Comparison of ENCODE assay signal across 1 cellular context in the genomic region with DNA sequence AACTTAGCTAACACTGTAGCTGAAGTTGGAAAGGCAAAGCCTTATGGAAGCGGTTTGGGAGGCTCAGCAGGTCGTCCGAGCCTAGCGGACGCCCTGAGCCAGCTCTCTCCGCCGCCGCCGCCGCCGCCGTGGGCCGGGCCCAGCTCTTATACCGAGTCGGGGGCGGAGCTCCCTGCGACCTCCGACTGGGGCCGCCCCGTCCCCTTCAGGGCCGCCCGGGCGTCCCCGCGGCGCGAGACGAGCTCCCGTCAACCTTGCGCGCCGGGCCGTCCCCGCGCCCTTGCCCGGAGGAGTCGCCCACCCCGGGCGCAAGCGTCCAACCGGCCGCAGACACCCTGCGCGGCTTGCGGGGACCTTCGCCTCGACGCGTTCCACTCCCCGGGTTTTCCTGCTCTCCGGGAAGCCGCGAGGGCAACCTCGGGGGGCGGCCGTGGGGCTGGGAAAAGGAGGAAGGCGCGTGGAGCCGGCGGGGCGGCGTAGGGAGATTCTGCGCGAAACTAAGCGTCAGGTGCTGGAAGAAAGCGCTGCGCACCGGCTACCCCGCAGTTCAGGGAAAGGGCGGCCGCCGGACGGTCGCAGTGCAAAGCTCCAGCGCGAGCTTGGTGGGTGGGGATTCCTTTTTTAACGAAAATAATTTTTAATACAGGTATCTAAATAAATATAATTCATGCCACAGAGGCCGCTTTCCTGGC.
TF ChIP-seq lines count a peak whose summit lies in the region.

A gene with protein sequence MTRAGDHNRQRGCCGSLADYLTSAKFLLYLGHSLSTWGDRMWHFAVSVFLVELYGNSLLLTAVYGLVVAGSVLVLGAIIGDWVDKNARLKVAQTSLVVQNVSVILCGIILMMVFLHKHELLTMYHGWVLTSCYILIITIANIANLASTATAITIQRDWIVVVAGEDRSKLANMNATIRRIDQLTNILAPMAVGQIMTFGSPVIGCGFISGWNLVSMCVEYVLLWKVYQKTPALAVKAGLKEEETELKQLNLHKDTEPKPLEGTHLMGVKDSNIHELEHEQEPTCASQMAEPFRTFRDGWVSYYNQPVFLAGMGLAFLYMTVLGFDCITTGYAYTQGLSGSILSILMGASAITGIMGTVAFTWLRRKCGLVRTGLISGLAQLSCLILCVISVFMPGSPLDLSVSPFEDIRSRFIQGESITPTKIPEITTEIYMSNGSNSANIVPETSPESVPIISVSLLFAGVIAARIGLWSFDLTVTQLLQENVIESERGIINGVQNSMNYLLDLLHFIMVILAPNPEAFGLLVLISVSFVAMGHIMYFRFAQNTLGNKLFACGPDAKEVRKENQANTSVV (minus strand): TSS at position 125 of the 692 bp plus-strand sequence. CDS start 326 bp downstream, outside the sequence.

TF ChIP-seq in K562, 482 proteins besides CTCF, POLR2A, EP300 and RAD21 (continued from another document):
- TF ChIP-seq, protein P1, sequence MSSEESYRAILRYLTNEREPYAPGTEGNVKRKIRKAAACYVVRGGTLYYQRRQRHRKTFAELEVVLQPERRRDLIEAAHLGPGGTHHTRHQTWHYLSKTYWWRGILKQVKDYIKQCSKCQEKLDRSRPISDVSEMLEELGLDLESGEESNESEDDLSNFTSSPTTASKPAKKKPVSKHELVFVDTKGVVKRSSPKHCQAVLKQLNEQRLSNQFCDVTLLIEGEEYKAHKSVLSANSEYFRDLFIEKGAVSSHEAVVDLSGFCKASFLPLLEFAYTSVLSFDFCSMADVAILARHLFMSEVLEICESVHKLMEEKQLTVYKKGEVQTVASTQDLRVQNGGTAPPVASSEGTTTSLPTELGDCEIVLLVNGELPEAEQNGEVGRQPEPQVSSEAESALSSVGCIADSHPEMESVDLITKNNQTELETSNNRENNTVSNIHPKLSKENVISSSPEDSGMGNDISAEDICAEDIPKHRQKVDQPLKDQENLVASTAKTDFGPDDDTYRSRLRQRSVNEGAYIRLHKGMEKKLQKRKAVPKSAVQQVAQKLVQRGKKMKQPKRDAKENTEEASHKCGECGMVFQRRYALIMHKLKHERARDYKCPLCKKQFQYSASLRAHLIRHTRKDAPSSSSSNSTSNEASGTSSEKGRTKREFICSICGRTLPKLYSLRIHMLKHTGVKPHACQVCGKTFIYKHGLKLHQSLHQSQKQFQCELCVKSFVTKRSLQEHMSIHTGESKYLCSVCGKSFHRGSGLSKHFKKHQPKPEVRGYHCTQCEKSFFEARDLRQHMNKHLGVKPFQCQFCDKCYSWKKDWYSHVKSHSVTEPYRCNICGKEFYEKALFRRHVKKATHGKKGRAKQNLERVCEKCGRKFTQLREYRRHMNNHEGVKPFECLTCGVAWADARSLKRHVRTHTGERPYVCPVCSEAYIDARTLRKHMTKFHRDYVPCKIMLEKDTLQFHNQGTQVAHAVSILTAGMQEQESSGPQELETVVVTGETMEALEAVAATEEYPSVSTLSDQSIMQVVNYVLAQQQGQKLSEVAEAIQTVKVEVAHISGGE (CRISPR knock-in tag; IDR thresholded peaks at IDR 0.05), result 0 out of 6 replicates have a peak, but pooled peaks of 1 of the 3 experiments have one; percentile 26
- TF ChIP-seq, protein P2, sequence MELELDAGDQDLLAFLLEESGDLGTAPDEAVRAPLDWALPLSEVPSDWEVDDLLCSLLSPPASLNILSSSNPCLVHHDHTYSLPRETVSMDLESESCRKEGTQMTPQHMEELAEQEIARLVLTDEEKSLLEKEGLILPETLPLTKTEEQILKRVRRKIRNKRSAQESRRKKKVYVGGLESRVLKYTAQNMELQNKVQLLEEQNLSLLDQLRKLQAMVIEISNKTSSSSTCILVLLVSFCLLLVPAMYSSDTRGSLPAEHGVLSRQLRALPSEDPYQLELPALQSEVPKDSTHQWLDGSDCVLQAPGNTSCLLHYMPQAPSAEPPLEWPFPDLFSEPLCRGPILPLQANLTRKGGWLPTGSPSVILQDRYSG (tag; conservative IDR thresholded peaks at IDR 0.05; ENCODE audit: low read depth), result no peak
- TF ChIP-seq BDP1 (IDR thresholded peaks at IDR 0.05; ENCODE audit: insufficient read depth, insufficient read length), result no peak
- no peak for TF ChIP-seq ZFP1 (CRISPR knock-in tag; IDR thresholded peaks at IDR 0.05)
- TF ChIP-seq SP1 (CRISPR knock-in tag; IDR thresholded peaks at IDR 0.05), result peak; percentile 35; the same call in 1 of the 2 replicates
- TF ChIP-seq, protein P3, sequence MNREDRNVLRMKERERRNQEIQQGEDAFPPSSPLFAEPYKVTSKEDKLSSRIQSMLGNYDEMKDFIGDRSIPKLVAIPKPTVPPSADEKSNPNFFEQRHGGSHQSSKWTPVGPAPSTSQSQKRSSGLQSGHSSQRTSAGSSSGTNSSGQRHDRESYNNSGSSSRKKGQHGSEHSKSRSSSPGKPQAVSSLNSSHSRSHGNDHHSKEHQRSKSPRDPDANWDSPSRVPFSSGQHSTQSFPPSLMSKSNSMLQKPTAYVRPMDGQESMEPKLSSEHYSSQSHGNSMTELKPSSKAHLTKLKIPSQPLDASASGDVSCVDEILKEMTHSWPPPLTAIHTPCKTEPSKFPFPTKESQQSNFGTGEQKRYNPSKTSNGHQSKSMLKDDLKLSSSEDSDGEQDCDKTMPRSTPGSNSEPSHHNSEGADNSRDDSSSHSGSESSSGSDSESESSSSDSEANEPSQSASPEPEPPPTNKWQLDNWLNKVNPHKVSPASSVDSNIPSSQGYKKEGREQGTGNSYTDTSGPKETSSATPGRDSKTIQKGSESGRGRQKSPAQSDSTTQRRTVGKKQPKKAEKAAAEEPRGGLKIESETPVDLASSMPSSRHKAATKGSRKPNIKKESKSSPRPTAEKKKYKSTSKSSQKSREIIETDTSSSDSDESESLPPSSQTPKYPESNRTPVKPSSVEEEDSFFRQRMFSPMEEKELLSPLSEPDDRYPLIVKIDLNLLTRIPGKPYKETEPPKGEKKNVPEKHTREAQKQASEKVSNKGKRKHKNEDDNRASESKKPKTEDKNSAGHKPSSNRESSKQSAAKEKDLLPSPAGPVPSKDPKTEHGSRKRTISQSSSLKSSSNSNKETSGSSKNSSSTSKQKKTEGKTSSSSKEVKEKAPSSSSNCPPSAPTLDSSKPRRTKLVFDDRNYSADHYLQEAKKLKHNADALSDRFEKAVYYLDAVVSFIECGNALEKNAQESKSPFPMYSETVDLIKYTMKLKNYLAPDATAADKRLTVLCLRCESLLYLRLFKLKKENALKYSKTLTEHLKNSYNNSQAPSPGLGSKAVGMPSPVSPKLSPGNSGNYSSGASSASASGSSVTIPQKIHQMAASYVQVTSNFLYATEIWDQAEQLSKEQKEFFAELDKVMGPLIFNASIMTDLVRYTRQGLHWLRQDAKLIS (CRISPR knock-in tag; IDR thresholded peaks at IDR 0.05), result 0 out of 2 replicates have a peak, but pooled peaks have one; percentile 14
- no peak for TF ChIP-seq HNRNPH1 (optimal IDR thresholded peaks at IDR 0.05; ENCODE audit: low read depth, low read length)
- peak; percentile 91 for TF ChIP-seq MTA3 (IDR thresholded peaks at IDR 0.05; ENCODE audit: borderline replicate concordance)
- TF ChIP-seq TRIM28 (IDR thresholded peaks at IDR 0.05), result no peak
- peak; percentile 90 for TF ChIP-seq POLR2G (IDR thresholded peaks at IDR 0.05; ENCODE audit: low read depth, low read length)
- TF ChIP-seq, protein P4, sequence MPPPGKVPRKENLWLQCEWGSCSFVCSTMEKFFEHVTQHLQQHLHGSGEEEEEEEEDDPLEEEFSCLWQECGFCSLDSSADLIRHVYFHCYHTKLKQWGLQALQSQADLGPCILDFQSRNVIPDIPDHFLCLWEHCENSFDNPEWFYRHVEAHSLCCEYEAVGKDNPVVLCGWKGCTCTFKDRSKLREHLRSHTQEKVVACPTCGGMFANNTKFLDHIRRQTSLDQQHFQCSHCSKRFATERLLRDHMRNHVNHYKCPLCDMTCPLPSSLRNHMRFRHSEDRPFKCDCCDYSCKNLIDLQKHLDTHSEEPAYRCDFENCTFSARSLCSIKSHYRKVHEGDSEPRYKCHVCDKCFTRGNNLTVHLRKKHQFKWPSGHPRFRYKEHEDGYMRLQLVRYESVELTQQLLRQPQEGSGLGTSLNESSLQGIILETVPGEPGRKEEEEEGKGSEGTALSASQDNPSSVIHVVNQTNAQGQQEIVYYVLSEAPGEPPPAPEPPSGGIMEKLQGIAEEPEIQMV (tag; conservative IDR thresholded peaks at IDR 0.05; ENCODE audit: low read depth), result 0 out of 2 replicates have a peak, but pooled peaks have one; percentile 28
- TF ChIP-seq POLR3G (IDR thresholded peaks at IDR 0.05; ENCODE audit: extremely low read depth, insufficient read length, insufficient replicate concordance), result no peak
- TF ChIP-seq HMGN3 (IDR thresholded peaks at IDR 0.05; ENCODE audit: borderline replicate concordance, extremely low read depth, insufficient read length, low read depth, low read length), result peak; percentile 41
- TF ChIP-seq CREM (IDR thresholded peaks at IDR 0.05; ENCODE audit: low read depth), result peak; percentile 76
- TF ChIP-seq HDAC8 (tag; IDR thresholded peaks at IDR 0.05), result no peak
- no peak for TF ChIP-seq ATF1 (CRISPR knock-in tag; IDR thresholded peaks at IDR 0.05)
- peak; percentile 55 for TF ChIP-seq ATF1 (tag; IDR thresholded peaks at IDR 0.05)
- TF ChIP-seq CREB1 (IDR thresholded peaks at IDR 0.05), result peak; percentile 68
- TF ChIP-seq CREB1 (CRISPR knock-in tag; IDR thresholded peaks at IDR 0.05), result peak; percentile 57; the same call in 1 of the 2 replicates
- no peak for TF ChIP-seq DIDO1 (tag; IDR thresholded peaks at IDR 0.05; ENCODE audit: low read depth)
- peak; percentile 78; the same call in 1 of the 2 replicates for TF ChIP-seq ZBTB7A (IDR thresholded peaks at IDR 0.05; ENCODE audit: borderline replicate concordance, control insufficient read depth, low read depth, low read length)
- TF ChIP-seq ESRRA (IDR thresholded peaks at IDR 0.05; ENCODE audit: borderline replicate concordance, low read depth), result peak; percentile 73
- peak; percentile 74 for TF ChIP-seq CTBP1 (IDR thresholded peaks at IDR 0.05; ENCODE audit: borderline replicate concordance)
- TF ChIP-seq PHF8 (IDR thresholded peaks at IDR 0.05; ENCODE audit: borderline replicate concordance, low read length), result peak; percentile 75
- TF ChIP-seq ZSCAN29 (IDR thresholded peaks at IDR 0.05), result no peak
- TF ChIP-seq TAF1 (IDR thresholded peaks at IDR 0.05; ENCODE audit: control insufficient read depth, extremely low read depth, insufficient read depth, low read length, severe bottlenecking), result peak; percentile 40
- TF ChIP-seq HNRNPLL (IDR thresholded peaks at IDR 0.05; ENCODE audit: low read depth, low read length, poor library complexity, severe bottlenecking), result peak; percentile 94
- TF ChIP-seq NEUROD1 (IDR thresholded peaks at IDR 0.05; ENCODE audit: borderline replicate concordance, low read depth, low read length, partially characterized antibody), result peak; percentile 14
- TF ChIP-seq, protein P5, sequence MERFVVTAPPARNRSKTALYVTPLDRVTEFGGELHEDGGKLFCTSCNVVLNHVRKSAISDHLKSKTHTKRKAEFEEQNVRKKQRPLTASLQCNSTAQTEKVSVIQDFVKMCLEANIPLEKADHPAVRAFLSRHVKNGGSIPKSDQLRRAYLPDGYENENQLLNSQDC (CRISPR knock-in tag; IDR thresholded peaks at IDR 0.05), result peak; percentile 67; the same call in 1 of the 2 replicates
- TF ChIP-seq ATF7 (IDR thresholded peaks at IDR 0.05), result peak; percentile 50; the same call in 1 of the 2 replicates
- 0 out of 2 replicates have a peak, but pooled peaks have one; percentile 26 for TF ChIP-seq GTF2E2 (tag; IDR thresholded peaks at IDR 0.05)
- TF ChIP-seq, protein P6, sequence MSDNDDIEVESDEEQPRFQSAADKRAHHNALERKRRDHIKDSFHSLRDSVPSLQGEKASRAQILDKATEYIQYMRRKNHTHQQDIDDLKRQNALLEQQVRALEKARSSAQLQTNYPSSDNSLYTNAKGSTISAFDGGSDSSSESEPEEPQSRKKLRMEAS (CRISPR knock-in tag; IDR thresholded peaks at IDR 0.05), result 0 out of 2 replicates have a peak, but pooled peaks have one; percentile 26
- 0 out of 2 replicates have a peak, but pooled peaks have one; percentile 57 for TF ChIP-seq PML (IDR thresholded peaks at IDR 0.05; ENCODE audit: low read length)
- TF ChIP-seq DMBX1 (CRISPR knock-in tag; IDR thresholded peaks at IDR 0.05; ENCODE audit: borderline replicate concordance), result no peak
- peak in 1 of 2 experiments; percentile 8; a peak in 1 of 4 replicates for TF ChIP-seq SIN3A (IDR thresholded peaks at IDR 0.05; ENCODE audit: borderline replicate concordance in 2 of 2, control insufficient read depth in 1 of 2, low read depth in 2 of 2, low read length in 2 of 2)
- no peak for TF ChIP-seq E2F4 (CRISPR knock-in tag; IDR thresholded peaks at IDR 0.05; ENCODE audit: low read depth)
- TF ChIP-seq POLR2B (IDR thresholded peaks at IDR 0.05; ENCODE audit: low read depth, partially characterized antibody), result peak; percentile 51
- no peak for TF ChIP-seq TCF15 (CRISPR knock-in tag; IDR thresholded peaks at IDR 0.05)
- TF ChIP-seq CBX1 (IDR thresholded peaks at IDR 0.05; ENCODE audit: low read depth), result peak; percentile 26; the same call in 1 of the 2 replicates
- TF ChIP-seq RBM39 (optimal IDR thresholded peaks at IDR 0.05; ENCODE audit: low read depth, low read length), result no peak
- TF ChIP-seq HLTF (IDR thresholded peaks at IDR 0.05), result no peak
- no peak for TF ChIP-seq NUFIP1 (IDR thresholded peaks at IDR 0.05; ENCODE audit: partially characterized antibody)
- peak; percentile 40; the same call in 1 of the 2 replicates for TF ChIP-seq RB1 (IDR thresholded peaks at IDR 0.05; ENCODE audit: low read depth)
- TF ChIP-seq PTBP1 (IDR thresholded peaks at IDR 0.05; ENCODE audit: low read depth, low read length), result no peak
- TF ChIP-seq JUNB (CRISPR knock-in tag; conservative IDR thresholded peaks at IDR 0.05), result no peak
- TF ChIP-seq BCL6 (CRISPR knock-in tag; IDR thresholded peaks at IDR 0.05), result no peak
TF ChIP-seq in K562: peak in this region for 54.
